19 cellular contexts compared by ENCODE assay signal in genomic region chr13:66922444-66922843, GRCh38.
"Had no signal": no experiment of that assay in that cellular context is flagged by ENCODE, and none has a peak within 500 bp of the region (broad histone marks: within the 10 kb centered on the region; RNA-seq: fewer than 3 reads in every experiment).

No MANE protein-coding gene starts in this region.

- H3K36me3 ChIP-seq: heart right ventricle, neutrophil, right atrium auricular region, sigmoid colon, tibial nerve, upper lobe of right lung, vagina had no signal

- H3K4me1 ChIP-seq: heart right ventricle, right atrium auricular region, sigmoid colon, testis, upper lobe of right lung, vagina had no signal

- H3K27ac ChIP-seq: coronary artery, heart right ventricle, neutrophil, right atrium auricular region, sigmoid colon, skin epidermis, testis, tibial nerve, upper lobe of right lung, vagina had no signal

- H3K9me3 ChIP-seq: neutrophil, sigmoid colon, testis, upper lobe of right lung, vagina had no signal

- H3K27me3 ChIP-seq: heart right ventricle, neutrophil, right atrium auricular region, sigmoid colon, testis, tibial nerve, upper lobe of right lung, vagina had no signal

- H3K4me3 ChIP-seq: coronary artery, heart right ventricle, right atrium auricular region, sigmoid colon, skin epidermis, testis, tibial nerve, upper lobe of right lung, vagina had no signal

- DNase-seq: effector CD4-positive, alpha-beta T cell; heart right ventricle; hypothalamus; islet precursor cell; left colon; naive thymus-derived CD8-positive, alpha-beta T cell; sigmoid colon; stimulated activated CD4-positive, alpha-beta T cell treated with anti-CD3 and anti-CD28 coated beads, Interleukin-2, amount 100 ng/mL, for 24 hours; stimulated activated CD4-positive, alpha-beta T cell treated with anti-CD3 and anti-CD28 coated beads, Interleukin-4, amount 100 ng/mL, for 4 hours; stimulated activated naive B cell treated with anti-CD40 and anti-IgM and Interleukin-4, amounts not matched to agents 10 μg/mL and 1 μg/mL and 100 μg/mL, for 72 hours; stimulated activated naive CD8-positive, alpha-beta T cell treated with anti-CD3 and anti-CD28 coated beads, Interleukin-15, amount 100 ng/mL, for 72 hours; testis; upper lobe of right lung had no signal
